9 cellular contexts compared by ENCODE assay signal in genomic region chr11:101362643-101363042, GRCh38.
"Had no signal": no experiment of that assay in that cellular context is flagged by ENCODE, and none has a peak within 500 bp of the region (broad histone marks: within the 10 kb centered on the region; RNA-seq: fewer than 3 reads in every experiment).

No MANE protein-coding gene starts in this region.

- H3K9ac ChIP-seq: GM23248, KMS-11 had no signal

- H3K27ac ChIP-seq: GM23248, KMS-11 had no signal

- H2AFZ ChIP-seq: GM23248 had no signal

- H3K4me1 ChIP-seq: HAP-1 had no signal

- FAIRE-seq: HTR-8/SVneo had no signal

- H3K9me3 ChIP-seq: HAP-1 had no signal

- H3K4me2 ChIP-seq: KMS-11 had no signal

- ATAC-seq: HCT116 had no signal

- H3K4me3 ChIP-seq: GM23248, HAP-1 had no signal

- DNase-seq: GM23248, H7, HFFc6, Karpas-422, KBM-7 had no signal

- H3K36me3 ChIP-seq: HAP-1 had no signal
